9 cellular contexts compared by ENCODE assay signal in genomic region chr10:44960098-44960480, GRCh38. TPM values are rescaled to one million over a fixed set of nuclear protein-coding genes. Genes with fewer than 3 reads are reported as not detected.
DNase-seq lines count a peak whose midpoint lies in the region; ATAC-seq and TF ChIP-seq lines count a peak whose summit lies in the region.
"Had no signal": no experiment of that assay in that cellular context is flagged by ENCODE, and none has a peak within 500 bp of the region (broad histone marks: within the 10 kb centered on the region; RNA-seq: fewer than 3 reads in every experiment).

No MANE protein-coding gene starts in this region.

- peak overlapping the region; percentile 89 for H3K4me3 ChIP-seq in HAP-1
- peak overlapping the region; percentile 73 for H3K4me3 ChIP-seq in WERI-Rb-1 (ENCODE audit: low read depth, low read length)
- H3K4me3 ChIP-seq in right cardiac atrium (ENCODE audit: low read length) = peak overlapping the region; percentile 56
- peak overlapping the region; percentile 85 to 95 (median 91) for H3K4me3 ChIP-seq in skeletal muscle tissue (ENCODE audit: low read length in 3 of 3)

- H3K27me3 ChIP-seq in HAP-1 (ENCODE audit: low read depth) = no peaks in the 10 kb centered on the region
- H3K27me3 ChIP-seq in WERI-Rb-1 (ENCODE audit: insufficient read depth, low read depth, severe bottlenecking) = no peaks in the 10 kb centered on the region
- H3K27me3 ChIP-seq in right cardiac atrium (ENCODE audit: control insufficient read depth, insufficient read depth) = no peaks in the 10 kb centered on the region
- no peaks in the 10 kb centered on the region for H3K27me3 ChIP-seq in skeletal muscle tissue (ENCODE audit: control insufficient read depth in 3 of 3, insufficient read depth in 3 of 3, low read length in 3 of 3)

- H3K27ac ChIP-seq in WERI-Rb-1 = no peak overlapping the region
- peak overlapping the region; percentile 59 for H3K27ac ChIP-seq in right cardiac atrium (ENCODE audit: low read length)
- peak overlapping the region; percentile 89 for H3K27ac ChIP-seq in skeletal muscle tissue (ENCODE audit: low read depth, low read length)

- no peaks in the 10 kb centered on the region for H3K9me3 ChIP-seq in HAP-1
- H3K9me3 ChIP-seq in WERI-Rb-1 (ENCODE audit: severe bottlenecking) = peaks cover 3% of the 10 kb centered on the region
- no peaks in the 10 kb centered on the region for H3K9me3 ChIP-seq in right cardiac atrium (ENCODE audit: control insufficient read depth, low read length)
- no peaks in the 10 kb centered on the region for H3K9me3 ChIP-seq in skeletal muscle tissue (ENCODE audit: control insufficient read depth in 3 of 3, low read length in 3 of 3)

- H3K36me3 ChIP-seq in HAP-1 (replicated peaks) (no peaks in the 10 kb centered on the region), WERI-Rb-1 (no peaks in the 10 kb centered on the region; the same call in 1 of the 2 replicates), skeletal muscle tissue (ENCODE audit: control insufficient read depth in 3 of 3, insufficient read depth in 3 of 3, low read length in 3 of 3) (peaks cover 3 to 14% (median 8%) of the 10 kb centered on the region in 3 donors)

- H3K4me1 ChIP-seq in HAP-1 (peaks cover 34% of the 10 kb centered on the region), right cardiac atrium (ENCODE audit: control insufficient read depth, insufficient read depth, low read length) (peaks cover 31% of the 10 kb centered on the region), skeletal muscle tissue (ENCODE audit: control insufficient read depth in 3 of 3, insufficient read depth in 3 of 3, low read length in 3 of 3) (peaks cover 56 to 69% (median 60%) of the 10 kb centered on the region in 3 donors)

- ATAC-seq in right cardiac atrium (no peak), GM18517 (IDR thresholded peaks at IDR 0.05; ENCODE audit: unreplicated experiment) (no peak)

- no peak for TF ChIP-seq CTCF in WERI-Rb-1 (IDR thresholded peaks at IDR 0.05; ENCODE audit: low read depth, low read length)

- H3K9ac ChIP-seq in skeletal muscle tissue (ENCODE audit: low read depth in 1 of 3, low read length in 3 of 3) = peak overlapping the region; percentile 75 to 94 (median 83)

- DNase-seq in HAP-1 (ENCODE audit: low spot score in 2 of 2) = no peak
- no peak for DNase-seq in WERI-Rb-1
- no peak for DNase-seq in right cardiac atrium
- no peak for DNase-seq in NCI-H774 (lab: John Stamatoyannopoulos, UW)
- DNase-seq in D341Med (ENCODE audit: low spot score) = no peak
- no peak for DNase-seq in epidermal melanocyte (ENCODE audit: insufficient read length, low spot score)

- 17% methylated on average over 8 of the region's 8 CpGs for WGBS in right cardiac atrium

- in situ Hi-C loops in HAP-1 (cut with MboI; ENCODE audit: low sequenced_read_pairs) = no loop called here

- intact Hi-C loops in right cardiac atrium (cut with DNase I) = no loop called here

RNA-seq across cellular contexts. Expression of gene RASSF4, which starts 0.5 kb away (rescaled TPM):
- 10 to 100 TPM; 57.9 to 92.1 (median 76.3) TPM for total RNA-seq in right cardiac atrium
- 45.4 TPM for polyA plus RNA-seq in right cardiac atrium
- total RNA-seq in skeletal muscle tissue = 21.4 TPM

RNA-seq across cellular contexts. Expression of gene DEPP1, which starts 18.5 kb away (rescaled TPM):
- total RNA-seq in right cardiac atrium (10 to 100 TPM; 18.8 to 43.8 (median 23.8) TPM), skeletal muscle tissue (12.5 TPM)
- polyA plus RNA-seq in right cardiac atrium = 32.5 TPM

RNA-seq across cellular contexts. Expression of gene ZNF22, which starts 40.6 kb away (rescaled TPM):
- total RNA-seq in right cardiac atrium (10 to 100 TPM; 15.4 to 20.7 (median 19.2) TPM), skeletal muscle tissue (25.6 TPM)
- 14.8 TPM for polyA plus RNA-seq in right cardiac atrium

RNA-seq across cellular contexts. Expression of gene TMEM72, which starts 49.0 kb away (rescaled TPM):
- under 1 TPM in 3 of 4 donors, not detected in 1; 0.23 to 0.71 (median 0.29) TPM for total RNA-seq in right cardiac atrium
- 0.14 TPM for polyA plus RNA-seq in right cardiac atrium
- under 0.01 TPM for total RNA-seq in skeletal muscle tissue
- total RNA-seq: HT1080 had no signal
